In the genomic region with DNA sequence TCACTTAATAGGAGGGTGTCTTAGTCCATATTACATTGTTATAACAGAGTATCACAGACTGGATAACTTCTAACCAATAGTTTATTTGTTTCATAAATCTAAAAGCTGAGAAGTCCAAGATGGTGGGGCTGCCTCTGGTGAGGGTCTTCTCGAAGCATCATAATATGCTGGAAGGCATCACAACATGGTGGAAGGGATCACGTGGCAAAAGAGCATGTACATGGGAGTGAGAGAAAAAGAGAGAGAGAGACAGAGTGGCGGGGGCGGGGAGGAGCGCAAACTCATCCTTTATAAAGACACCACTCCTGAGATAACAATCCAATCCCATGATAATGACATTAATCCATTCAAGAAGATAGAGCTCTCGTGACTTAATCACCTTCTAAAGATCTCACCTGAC, we compare ENCODE assay signal across 20 cellular contexts. TPM values are rescaled to one million over a fixed set of nuclear protein-coding genes. Genes with fewer than 3 reads are reported as not detected.
DNase-seq lines count a peak whose midpoint lies in the region; ATAC-seq and TF ChIP-seq lines count a peak whose summit lies in the region.
"Had no signal": no experiment of that assay in that cellular context is flagged by ENCODE, and none has a peak within 500 bp of the region (broad histone marks: within the 10 kb centered on the region; RNA-seq: fewer than 3 reads in every experiment).

No MANE protein-coding gene starts in this region.

- H3K27ac Mint-ChIP-seq in nephron progenitor cell = peak overlapping the region; percentile 1
- H3K27ac Mint-ChIP-seq: CD4-positive, alpha-beta T cell; HFFc6 had no signal

- H3K27me3 Mint-ChIP-seq in nephron progenitor cell (ENCODE audit: low read depth, poor library complexity) = no peaks in the 10 kb centered on the region
- H3K27me3 Mint-ChIP-seq: CD4-positive, alpha-beta T cell had no signal

- TF ChIP-seq CTCF in nephron progenitor cell (IDR thresholded peaks at IDR 0.05) = no peak

- no peak for ATAC-seq in GM18907 (IDR thresholded peaks at IDR 0.05; ENCODE audit: unreplicated experiment)
- ATAC-seq: A549, HCT116 had no signal

- H3K4me1 Mint-ChIP-seq in nephron progenitor cell = no peaks in the 10 kb centered on the region

- DNase-seq in NCI-H82 (lab: John Stamatoyannopoulos, UW) (peak; percentile 61), NCI-H82 treated with DMSO at 0.1 percent for 48 hours (lab: John Stamatoyannopoulos, UW; ENCODE audit: unreplicated experiment) (no peak), RPMI7951 (ENCODE audit: low read depth) (peak; percentile 4), nephron progenitor cell (no peak), T-helper 1 cell (no peak)
- no peak for DNase-seq in stimulated activated CD4-positive, alpha-beta T cell treated with anti-CD3 and anti-CD28 coated beads, Interleukin-2, amount 100 ng/mL, for 24 hours
- DNase-seq: AML-193; Caco-2; CD4-positive, alpha-beta T cell; DMS153; DMS79; GDM1; GOT3; H7; HFFc6; IMR-90 had no signal

- H3K4me3 Mint-ChIP-seq in nephron progenitor cell = no peak overlapping the region
- H3K4me3 Mint-ChIP-seq: CD4-positive, alpha-beta T cell; HFFc6 had no signal

- H3K36me3 Mint-ChIP-seq in nephron progenitor cell (ENCODE audit: low read depth) = no peaks in the 10 kb centered on the region

- peaks cover 20% of the 10 kb centered on the region for H3K9me3 Mint-ChIP-seq in nephron progenitor cell
- H3K9me3 Mint-ChIP-seq: CD4-positive, alpha-beta T cell; HFFc6 had no signal

RNA-seq across cellular contexts. Expression of a gene that starts 31.5 kb away (rescaled TPM):
- not detected in 2 replicates for total RNA-seq in RPMI7951 (2014; rRNA removed; shearing (Covaris generic))
- total RNA-seq: Caco-2; CD4-positive, alpha-beta T cell; Daoy; H7; HFFc6; IMR-90 had no signal

RNA-seq across cellular contexts. Expression of a gene that starts 58.2 kb away (rescaled TPM):
- total RNA-seq in RPMI7951 (2014; rRNA removed; shearing (Covaris generic)) = 0.24 TPM in 1 of 2 replicates, not detected in the other
- total RNA-seq: Caco-2; CD4-positive, alpha-beta T cell; Daoy; H7; HFFc6; IMR-90 had no signal

Comparison
In these comparisons a context has a peak if more than half of its experiments do, and no peak if none do; other contexts are left out.
1. DNase-seq: peak in NCI-H82 (single experiment) and RPMI7951 (single experiment); none in NCI-H82 treated with DMSO at 0.1 percent for 48 hours (single experiment), nephron progenitor cell (single experiment), T-helper 1 cell (0 of 5) and stimulated activated CD4-positive, alpha-beta T cell treated with anti-CD3 and anti-CD28 coated beads, Interleukin-2, amount 100 ng/mL, for 24 hours (0 of 2).